9 cellular contexts compared by ENCODE assay signal in the genomic region with DNA sequence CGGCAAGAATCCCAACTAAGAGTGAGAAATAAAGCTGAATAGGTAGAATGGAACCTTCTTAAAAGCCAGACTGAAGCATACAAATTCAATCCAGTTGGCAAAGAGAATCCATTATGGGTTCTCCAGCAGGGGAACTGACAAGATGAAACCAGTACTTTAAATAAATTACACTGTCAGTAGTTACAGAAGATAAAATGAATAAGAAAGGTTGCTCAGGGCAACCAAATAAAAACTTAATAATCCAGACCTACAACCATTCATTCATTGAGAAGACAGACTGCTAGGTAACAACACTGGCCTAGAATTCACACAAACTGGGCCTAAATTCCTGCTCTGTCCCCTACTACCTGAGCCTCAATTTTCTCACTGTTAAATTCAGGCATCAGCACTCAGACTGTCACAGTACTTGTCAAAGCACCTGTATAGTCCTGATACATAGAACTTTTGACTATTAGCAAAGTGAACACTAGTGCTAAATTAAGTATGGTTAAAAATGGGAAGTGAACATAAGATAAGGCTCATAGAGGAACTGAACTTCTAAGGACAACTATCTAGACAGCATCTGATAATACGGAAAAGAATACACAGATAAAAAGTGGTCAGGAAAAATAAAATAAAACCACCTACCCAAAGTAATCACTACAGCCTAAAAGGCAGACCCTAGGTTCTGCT. TPM values are rescaled to one million over a fixed set of nuclear protein-coding genes. Genes with fewer than 3 reads are reported as not detected.
A peak's percentile ranks its signal among the peaks of the same experiment; 100 is the strongest.
DNase-seq lines count a peak whose midpoint lies in the region; ATAC-seq and TF ChIP-seq lines count a peak whose summit lies in the region.
"Had no signal": no experiment of that assay in that cellular context is flagged by ENCODE, and none has a peak within 500 bp of the region (broad histone marks: within the 10 kb centered on the region; RNA-seq: fewer than 3 reads in every experiment).

No MANE protein-coding gene starts in this region.

- no peaks in the 10 kb centered on the region for H3K27me3 Mint-ChIP-seq in CD4-positive, alpha-beta T cell
- H3K27me3 Mint-ChIP-seq in T-cell (no peaks in the 10 kb centered on the region), memory B cell (no peaks in the 10 kb centered on the region)

- H3K27ac Mint-ChIP-seq in CD4-positive, alpha-beta T cell, result peak overlapping the region; percentile 74
- peak overlapping the region in 1 of 2 donors; percentile 49 for H3K27ac Mint-ChIP-seq in T-cell
- peak overlapping the region; percentile 87 for H3K27ac Mint-ChIP-seq in memory B cell

- H3K9me3 ChIP-seq in CD4-positive, alpha-beta T cell (ENCODE audit: control insufficient read depth, low read length), result no peaks in the 10 kb centered on the region
- H3K9me3 ChIP-seq in colonic mucosa, result no peaks in the 10 kb centered on the region

- intact Hi-C loops in CD4-positive, alpha-beta T cell (cut with DNase I, micrococcal nuclease), result loop anchor here in 1 of 2 experiments (5.0 kb wide), 1 partner anchor 34 kb away; no protein-coding TSS in a partner anchor
- intact Hi-C loops in colonic mucosa (cut with DNase I), result loop anchor here (10.0 kb wide), 1 partner anchor 1134 kb away; no protein-coding TSS in a partner anchor

- peaks cover 15% of the 10 kb centered on the region for H3K4me1 ChIP-seq in colonic mucosa

- no peak for DNase-seq in CD4-positive, alpha-beta T cell
- DNase-seq in T-cell, result no peak
- no peak for DNase-seq in memory B cell (ENCODE audit: low spot score in 2 of 2)
- no peak for DNase-seq in colonic mucosa
- DNase-seq in GM10266 (ENCODE audit: extremely low spot score), result no peak
- no peak for DNase-seq in NCI-H446 (lab: John Stamatoyannopoulos, UW)
- no peak for DNase-seq in mucosa of gallbladder (ENCODE audit: low spot score)
- DNase-seq: activated naive CD4-positive, alpha-beta T cell treated with anti-CD3 and anti-CD28 coated beads, Interleukin-2, amount 50 U/mL, for 16 hours had no signal

- peak overlapping the region; percentile 52 for H3K4me3 Mint-ChIP-seq in CD4-positive, alpha-beta T cell
- peak overlapping the region; percentile 2 to 67 (median 34) for H3K4me3 Mint-ChIP-seq in T-cell
- H3K4me3 Mint-ChIP-seq in memory B cell, result peak overlapping the region; percentile 46

- POLR2A ChIA-PET in CD4-positive, alpha-beta T cell (lab: Charles Lee), result interaction anchor here (3.1 kb wide), 1 partner anchor 46 kb away, joined by 9 read pairs; no protein-coding TSS in a partner anchor
- POLR2A ChIA-PET in T-cell (lab: Charles Lee), result no interaction called here

- no peaks in the 10 kb centered on the region for H3K36me3 ChIP-seq in colonic mucosa

- no peaks in the 10 kb centered on the region for H3K9me3 Mint-ChIP-seq in CD4-positive, alpha-beta T cell
- H3K9me3 Mint-ChIP-seq in T-cell (no peaks in the 10 kb centered on the region), memory B cell (peaks cover 2% of the 10 kb centered on the region)

- TF ChIP-seq CTCF in CD4-positive, alpha-beta T cell (IDR thresholded peaks at IDR 0.05), result no peak
- TF ChIP-seq CTCF in colonic mucosa (IDR thresholded peaks at IDR 0.05) (no peak), GM10266 (IDR thresholded peaks at IDR 0.05; ENCODE audit: control insufficient read depth, insufficient read depth, low read depth, missing control alignments) (no peak)

- peaks cover 29% of the 10 kb centered on the region for H3K36me3 Mint-ChIP-seq in CD4-positive, alpha-beta T cell (ENCODE audit: low read depth)
- peaks cover 15% of the 10 kb centered on the region for H3K36me3 Mint-ChIP-seq in T-cell
- H3K36me3 Mint-ChIP-seq in memory B cell, result peaks cover 9% of the 10 kb centered on the region

- peaks cover 72% of the 10 kb centered on the region for H3K4me1 Mint-ChIP-seq in CD4-positive, alpha-beta T cell (ENCODE audit: low read depth)
- H3K4me1 Mint-ChIP-seq in T-cell, result peaks cover 72 to 78% (median 78%) of the 10 kb centered on the region in 3 donors
- peaks cover 41% of the 10 kb centered on the region for H3K4me1 Mint-ChIP-seq in memory B cell

- no peak overlapping the region for H3K27ac ChIP-seq in CD4-positive, alpha-beta T cell (ENCODE audit: low read depth, low read length)
- no peak overlapping the region for H3K27ac ChIP-seq in colonic mucosa

- no peak for ATAC-seq in CD4-positive, alpha-beta T cell (ENCODE audit: poor library complexity)
- peak; percentile 44 for ATAC-seq in HG02852 (IDR thresholded peaks at IDR 0.05; ENCODE audit: unreplicated experiment)
- ATAC-seq in T-cell (replicated peaks in 1 of 4), result no peak
- peak; percentile 60 for ATAC-seq in memory B cell (ENCODE audit: low read depth)

- CTCF ChIA-PET in CD4-positive, alpha-beta T cell (lab: Charles Lee), result no interaction called here
- CTCF ChIA-PET in T-cell (lab: Charles Lee), result no interaction called here

- peak overlapping the region in 1 of 2 donors; percentile 38 for H3K9ac ChIP-seq in colonic mucosa (ENCODE audit: low read depth in 2 of 2, low read length in 2 of 2)

- H3K4me3 ChIP-seq in colonic mucosa, result no peak overlapping the region

- H3K27me3 ChIP-seq in CD4-positive, alpha-beta T cell (ENCODE audit: control insufficient read depth, insufficient read depth, low read length), result no peaks in the 10 kb centered on the region
- no peaks in the 10 kb centered on the region for H3K27me3 ChIP-seq in colonic mucosa

RNA-seq across cellular contexts. Expression of a gene that starts 6.0 kb away (rescaled TPM):
- 10 to 100 TPM; 63.2 to 67.8 TPM for total RNA-seq in CD4-positive, alpha-beta T cell
- total RNA-seq in T-cell (100 to 1,000 TPM; 120 to 156 (median 140) TPM), colonic mucosa (100 to 1,000 TPM; 202 to 226 TPM), mucosa of gallbladder (137 TPM)

Comparison
In these comparisons a context has a peak if more than half of its experiments do, and no peak if none do; other contexts are left out.
1. ATAC-seq: peak in HG02852 (single experiment) and memory B cell (single experiment); none in CD4-positive, alpha-beta T cell (single experiment) and T-cell (0 of 4).
2. Peak in every context shown above with its lines, with median percentiles within 50 percentile points of each other: H3K4me3 Mint-ChIP-seq.